Comparison of ENCODE assay signal across 24 cellular contexts in the genomic region with DNA sequence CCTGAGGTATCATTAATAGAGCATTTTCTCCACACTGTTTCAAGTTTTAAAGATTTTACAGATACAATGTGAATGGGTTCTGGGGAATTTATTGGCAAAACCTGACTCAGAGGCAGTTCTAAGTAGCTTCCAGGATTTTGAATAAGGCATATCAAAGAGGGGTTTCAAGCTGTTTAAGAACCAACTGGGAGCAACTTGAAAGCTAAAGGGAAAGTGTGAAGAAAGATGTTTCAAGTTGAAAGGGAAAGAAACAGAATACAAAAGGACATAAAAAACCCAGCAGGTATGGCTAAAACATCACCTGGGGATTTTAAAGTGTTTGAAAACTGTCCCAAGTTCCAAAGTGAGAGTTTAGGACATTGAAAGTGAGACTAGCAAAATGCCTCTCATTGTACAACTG. TPM values are rescaled to one million over a fixed set of nuclear protein-coding genes. Genes with fewer than 3 reads are reported as not detected.
"Had no signal": no experiment of that assay in that cellular context is flagged by ENCODE, and none has a peak within 500 bp of the region (broad histone marks: within the 10 kb centered on the region; RNA-seq: fewer than 3 reads in every experiment).

No MANE protein-coding gene starts in this region.

- H3K4me3 ChIP-seq: MG63 had no signal

- H3K36me3 ChIP-seq: MG63 had no signal

- H3K9me2 ChIP-seq: SK-N-SH had no signal

- DNase-seq: KBM-7, MG63, NCI-H1092 treated with DMSO at 0.1 percent for 48 hours, NCI-H1436, NCI-H187, NCI-H2029, NCI-H2081 treated with DMSO at 0.1 percent for 48 hours, NCI-H2171, NCI-H226, NCI-H446, NCI-H510A, NCI-H524 treated with DMSO at 0.1 percent for 48 hours, NCI-H69, NCI-H774, PC-3, SHP77, SK-N-SH, SW 1271, T-cell had no signal

- H3K4me1 Mint-ChIP-seq: T-cell had no signal

- H3K4me2 ChIP-seq: SK-N-SH had no signal

- ATAC-seq: Panc1, PC-3, T-cell had no signal

- H3K36me3 Mint-ChIP-seq: T-cell had no signal

- H3K9me3 ChIP-seq: MG63, SK-N-SH had no signal

- H3K4me3 Mint-ChIP-seq: T-cell had no signal

- H3K9me3 Mint-ChIP-seq: T-cell had no signal

- H3K9ac ChIP-seq: SK-N-SH had no signal

- H3K27ac Mint-ChIP-seq: T-cell had no signal

- H3K27me3 Mint-ChIP-seq: T-cell had no signal

- H3K27ac ChIP-seq: RWPE1 had no signal

RNA-seq across cellular contexts. Expression of a gene that starts 17.8 kb away (rescaled TPM):
- total RNA-seq: HT1080, OCI-LY7, PC-3, SK-MEL-5 had no signal
- polyA plus RNA-seq: SK-N-SH had no signal
